Comparison of ENCODE assay signal across 1 cellular context in genomic region chr1:153963030-153963849, GRCh38.
TF ChIP-seq lines count a peak whose summit lies in the region.

A gene with protein sequence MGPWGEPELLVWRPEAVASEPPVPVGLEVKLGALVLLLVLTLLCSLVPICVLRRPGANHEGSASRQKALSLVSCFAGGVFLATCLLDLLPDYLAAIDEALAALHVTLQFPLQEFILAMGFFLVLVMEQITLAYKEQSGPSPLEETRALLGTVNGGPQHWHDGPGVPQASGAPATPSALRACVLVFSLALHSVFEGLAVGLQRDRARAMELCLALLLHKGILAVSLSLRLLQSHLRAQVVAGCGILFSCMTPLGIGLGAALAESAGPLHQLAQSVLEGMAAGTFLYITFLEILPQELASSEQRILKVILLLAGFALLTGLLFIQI (minus strand): TSS chr1:153963537. CDS start chr1:153962715, 822 bp downstream.

TF ChIP-seq in WTC11, 78 proteins besides CTCF, POLR2A, EP300 and RAD21 (continued from another document):
- TF ChIP-seq, protein P1, sequence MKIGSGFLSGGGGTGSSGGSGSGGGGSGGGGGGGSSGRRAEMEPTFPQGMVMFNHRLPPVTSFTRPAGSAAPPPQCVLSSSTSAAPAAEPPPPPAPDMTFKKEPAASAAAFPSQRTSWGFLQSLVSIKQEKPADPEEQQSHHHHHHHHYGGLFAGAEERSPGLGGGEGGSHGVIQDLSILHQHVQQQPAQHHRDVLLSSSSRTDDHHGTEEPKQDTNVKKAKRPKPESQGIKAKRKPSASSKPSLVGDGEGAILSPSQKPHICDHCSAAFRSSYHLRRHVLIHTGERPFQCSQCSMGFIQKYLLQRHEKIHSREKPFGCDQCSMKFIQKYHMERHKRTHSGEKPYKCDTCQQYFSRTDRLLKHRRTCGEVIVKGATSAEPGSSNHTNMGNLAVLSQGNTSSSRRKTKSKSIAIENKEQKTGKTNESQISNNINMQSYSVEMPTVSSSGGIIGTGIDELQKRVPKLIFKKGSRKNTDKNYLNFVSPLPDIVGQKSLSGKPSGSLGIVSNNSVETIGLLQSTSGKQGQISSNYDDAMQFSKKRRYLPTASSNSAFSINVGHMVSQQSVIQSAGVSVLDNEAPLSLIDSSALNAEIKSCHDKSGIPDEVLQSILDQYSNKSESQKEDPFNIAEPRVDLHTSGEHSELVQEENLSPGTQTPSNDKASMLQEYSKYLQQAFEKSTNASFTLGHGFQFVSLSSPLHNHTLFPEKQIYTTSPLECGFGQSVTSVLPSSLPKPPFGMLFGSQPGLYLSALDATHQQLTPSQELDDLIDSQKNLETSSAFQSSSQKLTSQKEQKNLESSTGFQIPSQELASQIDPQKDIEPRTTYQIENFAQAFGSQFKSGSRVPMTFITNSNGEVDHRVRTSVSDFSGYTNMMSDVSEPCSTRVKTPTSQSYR (CRISPR knock-in tag; IDR thresholded peaks at IDR 0.05), result peak; percentile 49; the same call in 1 of the 2 replicates
- TF ChIP-seq, protein P2, sequence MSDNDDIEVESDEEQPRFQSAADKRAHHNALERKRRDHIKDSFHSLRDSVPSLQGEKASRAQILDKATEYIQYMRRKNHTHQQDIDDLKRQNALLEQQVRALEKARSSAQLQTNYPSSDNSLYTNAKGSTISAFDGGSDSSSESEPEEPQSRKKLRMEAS (CRISPR knock-in tag; IDR thresholded peaks at IDR 0.05), result peak; percentile 62; the same call in 1 of the 2 replicates
- TF ChIP-seq, protein P3, sequence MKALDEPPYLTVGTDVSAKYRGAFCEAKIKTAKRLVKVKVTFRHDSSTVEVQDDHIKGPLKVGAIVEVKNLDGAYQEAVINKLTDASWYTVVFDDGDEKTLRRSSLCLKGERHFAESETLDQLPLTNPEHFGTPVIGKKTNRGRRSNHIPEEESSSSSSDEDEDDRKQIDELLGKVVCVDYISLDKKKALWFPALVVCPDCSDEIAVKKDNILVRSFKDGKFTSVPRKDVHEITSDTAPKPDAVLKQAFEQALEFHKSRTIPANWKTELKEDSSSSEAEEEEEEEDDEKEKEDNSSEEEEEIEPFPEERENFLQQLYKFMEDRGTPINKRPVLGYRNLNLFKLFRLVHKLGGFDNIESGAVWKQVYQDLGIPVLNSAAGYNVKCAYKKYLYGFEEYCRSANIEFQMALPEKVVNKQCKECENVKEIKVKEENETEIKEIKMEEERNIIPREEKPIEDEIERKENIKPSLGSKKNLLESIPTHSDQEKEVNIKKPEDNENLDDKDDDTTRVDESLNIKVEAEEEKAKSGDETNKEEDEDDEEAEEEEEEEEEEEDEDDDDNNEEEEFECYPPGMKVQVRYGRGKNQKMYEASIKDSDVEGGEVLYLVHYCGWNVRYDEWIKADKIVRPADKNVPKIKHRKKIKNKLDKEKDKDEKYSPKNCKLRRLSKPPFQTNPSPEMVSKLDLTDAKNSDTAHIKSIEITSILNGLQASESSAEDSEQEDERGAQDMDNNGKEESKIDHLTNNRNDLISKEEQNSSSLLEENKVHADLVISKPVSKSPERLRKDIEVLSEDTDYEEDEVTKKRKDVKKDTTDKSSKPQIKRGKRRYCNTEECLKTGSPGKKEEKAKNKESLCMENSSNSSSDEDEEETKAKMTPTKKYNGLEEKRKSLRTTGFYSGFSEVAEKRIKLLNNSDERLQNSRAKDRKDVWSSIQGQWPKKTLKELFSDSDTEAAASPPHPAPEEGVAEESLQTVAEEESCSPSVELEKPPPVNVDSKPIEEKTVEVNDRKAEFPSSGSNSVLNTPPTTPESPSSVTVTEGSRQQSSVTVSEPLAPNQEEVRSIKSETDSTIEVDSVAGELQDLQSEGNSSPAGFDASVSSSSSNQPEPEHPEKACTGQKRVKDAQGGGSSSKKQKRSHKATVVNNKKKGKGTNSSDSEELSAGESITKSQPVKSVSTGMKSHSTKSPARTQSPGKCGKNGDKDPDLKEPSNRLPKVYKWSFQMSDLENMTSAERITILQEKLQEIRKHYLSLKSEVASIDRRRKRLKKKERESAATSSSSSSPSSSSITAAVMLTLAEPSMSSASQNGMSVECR (CRISPR knock-in tag; IDR thresholded peaks at IDR 0.05; ENCODE audit: borderline replicate concordance), result 0 out of 2 replicates have a peak, but pooled peaks have one; percentile 33
- TF ChIP-seq FOXP1 (CRISPR knock-in tag; IDR thresholded peaks at IDR 0.05; ENCODE audit: borderline replicate concordance) (0 out of 2 replicates have a peak, but pooled peaks have one; percentile 80), JUN (CRISPR knock-in tag; IDR thresholded peaks at IDR 0.05) (peak; percentile 47; the same call in 1 of the 2 replicates), ZNF317 (CRISPR knock-in tag; IDR thresholded peaks at IDR 0.05; ENCODE audit: borderline replicate concordance, low read depth) (no peak), SOX15 (CRISPR knock-in tag; IDR thresholded peaks at IDR 0.05) (no peak), NFE2L1 (CRISPR knock-in tag; IDR thresholded peaks at IDR 0.05) (0 out of 2 replicates have a peak, but pooled peaks have one; percentile 23), FOXK1 (CRISPR knock-in tag; IDR thresholded peaks at IDR 0.05) (peak; percentile 72), ETV6 (CRISPR knock-in tag; IDR thresholded peaks at IDR 0.05) (peak; percentile 20; the same call in 1 of the 2 replicates), ZBTB21 (CRISPR knock-in tag; IDR thresholded peaks at IDR 0.05; ENCODE audit: borderline replicate concordance) (no peak), CREB1 (CRISPR knock-in tag; IDR thresholded peaks at IDR 0.05) (no peak), HMGXB4 (CRISPR knock-in tag; IDR thresholded peaks at IDR 0.05) (0 out of 2 replicates have a peak, but pooled peaks have one; percentile 46), NFYB (CRISPR knock-in tag; conservative IDR thresholded peaks at IDR 0.05; ENCODE audit: low read depth) (peak; percentile 85), ZBTB43 (CRISPR knock-in tag; IDR thresholded peaks at IDR 0.05) (0 out of 2 replicates have a peak, but pooled peaks have one; percentile 30), FOXP4 (CRISPR knock-in tag; IDR thresholded peaks at IDR 0.05) (peak; percentile 51; the same call in 1 of the 2 replicates), FOXJ3 (CRISPR knock-in tag; IDR thresholded peaks at IDR 0.05; ENCODE audit: borderline replicate concordance) (no peak)
- TF ChIP-seq, protein P4, sequence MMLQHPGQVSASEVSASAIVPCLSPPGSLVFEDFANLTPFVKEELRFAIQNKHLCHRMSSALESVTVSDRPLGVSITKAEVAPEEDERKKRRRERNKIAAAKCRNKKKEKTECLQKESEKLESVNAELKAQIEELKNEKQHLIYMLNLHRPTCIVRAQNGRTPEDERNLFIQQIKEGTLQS (CRISPR knock-in tag; conservative IDR thresholded peaks at IDR 0.05), result no peak
- TF ChIP-seq, protein P5, sequence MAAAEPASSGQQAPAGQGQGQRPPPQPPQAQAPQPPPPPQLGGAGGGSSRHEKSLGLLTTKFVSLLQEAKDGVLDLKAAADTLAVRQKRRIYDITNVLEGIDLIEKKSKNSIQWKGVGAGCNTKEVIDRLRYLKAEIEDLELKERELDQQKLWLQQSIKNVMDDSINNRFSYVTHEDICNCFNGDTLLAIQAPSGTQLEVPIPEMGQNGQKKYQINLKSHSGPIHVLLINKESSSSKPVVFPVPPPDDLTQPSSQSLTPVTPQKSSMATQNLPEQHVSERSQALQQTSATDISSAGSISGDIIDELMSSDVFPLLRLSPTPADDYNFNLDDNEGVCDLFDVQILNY (CRISPR knock-in tag; IDR thresholded peaks at IDR 0.05), result 0 out of 2 replicates have a peak, but pooled peaks have one; percentile 56
- TF ChIP-seq, protein P6, sequence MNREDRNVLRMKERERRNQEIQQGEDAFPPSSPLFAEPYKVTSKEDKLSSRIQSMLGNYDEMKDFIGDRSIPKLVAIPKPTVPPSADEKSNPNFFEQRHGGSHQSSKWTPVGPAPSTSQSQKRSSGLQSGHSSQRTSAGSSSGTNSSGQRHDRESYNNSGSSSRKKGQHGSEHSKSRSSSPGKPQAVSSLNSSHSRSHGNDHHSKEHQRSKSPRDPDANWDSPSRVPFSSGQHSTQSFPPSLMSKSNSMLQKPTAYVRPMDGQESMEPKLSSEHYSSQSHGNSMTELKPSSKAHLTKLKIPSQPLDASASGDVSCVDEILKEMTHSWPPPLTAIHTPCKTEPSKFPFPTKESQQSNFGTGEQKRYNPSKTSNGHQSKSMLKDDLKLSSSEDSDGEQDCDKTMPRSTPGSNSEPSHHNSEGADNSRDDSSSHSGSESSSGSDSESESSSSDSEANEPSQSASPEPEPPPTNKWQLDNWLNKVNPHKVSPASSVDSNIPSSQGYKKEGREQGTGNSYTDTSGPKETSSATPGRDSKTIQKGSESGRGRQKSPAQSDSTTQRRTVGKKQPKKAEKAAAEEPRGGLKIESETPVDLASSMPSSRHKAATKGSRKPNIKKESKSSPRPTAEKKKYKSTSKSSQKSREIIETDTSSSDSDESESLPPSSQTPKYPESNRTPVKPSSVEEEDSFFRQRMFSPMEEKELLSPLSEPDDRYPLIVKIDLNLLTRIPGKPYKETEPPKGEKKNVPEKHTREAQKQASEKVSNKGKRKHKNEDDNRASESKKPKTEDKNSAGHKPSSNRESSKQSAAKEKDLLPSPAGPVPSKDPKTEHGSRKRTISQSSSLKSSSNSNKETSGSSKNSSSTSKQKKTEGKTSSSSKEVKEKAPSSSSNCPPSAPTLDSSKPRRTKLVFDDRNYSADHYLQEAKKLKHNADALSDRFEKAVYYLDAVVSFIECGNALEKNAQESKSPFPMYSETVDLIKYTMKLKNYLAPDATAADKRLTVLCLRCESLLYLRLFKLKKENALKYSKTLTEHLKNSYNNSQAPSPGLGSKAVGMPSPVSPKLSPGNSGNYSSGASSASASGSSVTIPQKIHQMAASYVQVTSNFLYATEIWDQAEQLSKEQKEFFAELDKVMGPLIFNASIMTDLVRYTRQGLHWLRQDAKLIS (CRISPR knock-in tag; IDR thresholded peaks at IDR 0.05; ENCODE audit: borderline replicate concordance), result peak; percentile 21; the same call in 1 of the 2 replicates
